ENCODE assay signal across 22 cellular contexts in genomic region chr12:14904854-14905253, GRCh38. TPM values are rescaled to one million over a fixed set of nuclear protein-coding genes. Genes with fewer than 3 reads are reported as not detected.
DNase-seq lines count a peak whose midpoint lies in the region; ATAC-seq, FAIRE-seq and TF ChIP-seq lines count a peak whose summit lies in the region.
"Had no signal": no experiment of that assay in that cellular context is flagged by ENCODE, and none has a peak within 500 bp of the region (broad histone marks: within the 10 kb centered on the region; RNA-seq: fewer than 3 reads in every experiment).

No MANE protein-coding gene starts in this region.

- TF ChIP-seq POLR2A in endothelial cell of umbilical vein (IDR thresholded peaks at IDR 0.05; ENCODE audit: low read depth, low read length), result peak; percentile 22

- no peak for TF ChIP-seq RAD21 in SK-N-SH (IDR thresholded peaks at IDR 0.05; ENCODE audit: low read length)

- POLR2A ChIA-PET in SK-N-SH (lab: Yijun Ruan, JAX), result no interaction called here
- POLR2A ChIA-PET in endothelial cell of umbilical vein (lab: Charles Lee), result no interaction called here
- POLR2A ChIA-PET in naive thymus-derived CD4-positive, alpha-beta T cell (lab: Charles Lee), result no interaction called here

- H3K4me3 Mint-ChIP-seq in naive thymus-derived CD4-positive, alpha-beta T cell, result no peak overlapping the region
- peak overlapping the region; percentile 4 for H3K4me3 Mint-ChIP-seq in type B pancreatic cell
- H3K4me3 Mint-ChIP-seq: activated CD8-positive, alpha-beta memory T cell treated with anti-CD3 and anti-CD28 coated beads, Interleukin-2, amount 10 ng/mL, durations not matched to agents 7 days and 5 days; activated T-helper 17 cell treated with anti-CD3 and anti-CD28 coated beads, Interleukin-2, amount 50 U/mL, for 72 hours; central memory CD8-positive, alpha-beta T cell; neural progenitor cell had no signal

- no peaks in the 10 kb centered on the region for H3F3A ChIP-seq in SK-N-SH (replicated peaks; ENCODE audit: insufficient read depth)

- ATAC-seq in SK-N-SH treated with all-trans-retinoic acid at 6 μM for 48 hours (no peak), GM19351 (IDR thresholded peaks at IDR 0.05; ENCODE audit: unreplicated experiment) (no peak)
- no peak for ATAC-seq in naive thymus-derived CD4-positive, alpha-beta T cell
- ATAC-seq: activated CD8-positive, alpha-beta memory T cell treated with anti-CD3 and anti-CD28 coated beads, Interleukin-2, amount 10 ng/mL, durations not matched to agents 7 days and 5 days; activated T-helper 17 cell treated with anti-CD3 and anti-CD28 coated beads, Interleukin-2, amount 50 U/mL, for 72 hours; stimulated activated naive CD8-positive, alpha-beta T cell treated with anti-CD3 and anti-CD28 coated beads, Interleukin-15, Interleukin-2, amounts not matched to agents 100 U/mL and 50 U/mL, for 24 hours had no signal

- H3K4me2 ChIP-seq in SK-N-SH (no peak overlapping the region), endothelial cell of umbilical vein (ENCODE audit: insufficient read depth, low read length) (peak overlapping the region; percentile 54)
- H3K4me2 ChIP-seq: neural progenitor cell had no signal

- H3K4me3 ChIP-seq in SK-N-SH (ENCODE audit: low read depth in 2 of 2, low read length in 1 of 2) (no peak overlapping the region), endothelial cell of umbilical vein (replicated peaks in 1 of 3; ENCODE audit: insufficient read depth in 1 of 3, low read depth in 1 of 3, low read length in 3 of 3) (no peak overlapping the region)
- H3K4me3 ChIP-seq in naive thymus-derived CD4-positive, alpha-beta T cell (ENCODE audit: low read length), result no peak overlapping the region
- H3K4me3 ChIP-seq: neural progenitor cell had no signal

- BruUV-seq in endothelial cell of umbilical vein (replicated peaks; lab: Mats Ljungman, UMichigan), result TSS peak; percentile 65

- no peaks in the 10 kb centered on the region for H3K27me3 Mint-ChIP-seq in naive thymus-derived CD4-positive, alpha-beta T cell
- no peaks in the 10 kb centered on the region for H3K27me3 Mint-ChIP-seq in type B pancreatic cell
- H3K27me3 Mint-ChIP-seq: activated CD8-positive, alpha-beta memory T cell treated with anti-CD3 and anti-CD28 coated beads, Interleukin-2, amount 10 ng/mL, durations not matched to agents 7 days and 5 days; activated T-helper 17 cell treated with anti-CD3 and anti-CD28 coated beads, Interleukin-2, amount 50 U/mL, for 72 hours; central memory CD8-positive, alpha-beta T cell had no signal

- H3K27me3 ChIP-seq in SK-N-SH (ENCODE audit: insufficient read depth) (no peaks in the 10 kb centered on the region), endothelial cell of umbilical vein (ENCODE audit: control insufficient read depth in 2 of 2, insufficient read depth in 2 of 2, low read length in 2 of 2) (no peaks in the 10 kb centered on the region)
- no peaks in the 10 kb centered on the region for H3K27me3 ChIP-seq in naive thymus-derived CD4-positive, alpha-beta T cell (ENCODE audit: control insufficient read depth in 2 of 2, insufficient read depth in 2 of 2, low read length in 2 of 2)
- H3K27me3 ChIP-seq: neural progenitor cell had no signal

- H3K36me3 ChIP-seq in SK-N-SH (replicated peaks in 1 of 2; ENCODE audit: control insufficient read depth in 1 of 2, insufficient read depth in 2 of 2, low read length in 1 of 2) (no peaks in the 10 kb centered on the region), endothelial cell of umbilical vein (ENCODE audit: control insufficient read depth in 2 of 2, extremely low read depth in 1 of 2, insufficient read depth in 2 of 2, low read length in 2 of 2) (no peaks in the 10 kb centered on the region)
- H3K36me3 ChIP-seq in naive thymus-derived CD4-positive, alpha-beta T cell (ENCODE audit: control insufficient read depth in 2 of 3, insufficient read depth in 3 of 3, low read length in 3 of 3), result no peaks in the 10 kb centered on the region
- H3K36me3 ChIP-seq: neural progenitor cell had no signal

- WGBS in SK-N-SH (ENCODE audit: low lambda C conversion rate), result 83% methylated on average over 8 of the region's 8 CpGs

- dilution Hi-C loops in endothelial cell of umbilical vein (cut with MboI; ENCODE audit: extremely low pct_ligation_motif_present, low sequenced_read_pairs), result no loop called here

- TF ChIP-seq CTCF in SK-N-SH (IDR thresholded peaks at IDR 0.05) (no peak), endothelial cell of umbilical vein (IDR thresholded peaks at IDR 0.05; ENCODE audit: extremely low read depth in 1 of 2, insufficient read depth in 1 of 2, low read depth in 1 of 2, low read length in 2 of 2) (no peak), type B pancreatic cell (conservative IDR thresholded peaks at IDR 0.05) (no peak)

- H3K27ac Mint-ChIP-seq in naive thymus-derived CD4-positive, alpha-beta T cell, result peak overlapping the region in 5 of 9 donors; percentile 21 to 58 (median 38)
- H3K27ac Mint-ChIP-seq in type B pancreatic cell, result peak overlapping the region; percentile 29
- H3K27ac Mint-ChIP-seq: activated CD8-positive, alpha-beta memory T cell treated with anti-CD3 and anti-CD28 coated beads, Interleukin-2, amount 10 ng/mL, durations not matched to agents 7 days and 5 days; activated T-helper 17 cell treated with anti-CD3 and anti-CD28 coated beads, Interleukin-2, amount 50 U/mL, for 72 hours; neural progenitor cell had no signal

- DNase-seq in SK-N-SH (no peak), endothelial cell of umbilical vein (ENCODE audit: low read depth, low spot score) (no peak), type B pancreatic cell (ENCODE audit: extremely low spot score, unreplicated experiment) (no peak), NCI-H1092 treated with DMSO at 0.1 percent for 48 hours (lab: John Stamatoyannopoulos, UW) (no peak)
- no peak for DNase-seq in naive thymus-derived CD4-positive, alpha-beta T cell
- DNase-seq in activated naive CD4-positive, alpha-beta T cell treated with Interleukin-2 at 50 U/mL for 16 hours, result no peak
- DNase-seq: activated CD8-positive, alpha-beta memory T cell treated with anti-CD3 and anti-CD28 coated beads, Interleukin-2, amount 10 ng/mL, durations not matched to agents 7 days and 5 days; effector CD4-positive, alpha-beta T cell; GDM1; hippocampal formation; islet precursor cell; KG1; NCI-H2081 treated with DMSO at 0.1 percent for 48 hours; NCI-H510A; SHP77 treated with DMSO at 0.1 percent for 48 hours; stimulated activated naive CD8-positive, alpha-beta T cell treated with anti-CD3 and anti-CD28 coated beads, Interleukin-15, Interleukin-2, amounts not matched to agents 100 U/mL and 50 U/mL, for 24 hours; T-helper 2 cell had no signal

- H2AFZ ChIP-seq in SK-N-SH (ENCODE audit: low read depth) (0 out of 2 replicates have a peak overlapping the region, but pooled peaks have one; percentile 45), endothelial cell of umbilical vein (ENCODE audit: low read depth, low read length) (peak overlapping the region; percentile 68)
- H2AFZ ChIP-seq: neural progenitor cell had no signal

- no peak for TF ChIP-seq EP300 in SK-N-SH (IDR thresholded peaks at IDR 0.05; ENCODE audit: borderline replicate concordance in 1 of 2, low read depth in 1 of 2, low read length in 1 of 2)

- FAIRE-seq in endothelial cell of umbilical vein (lab: Jason Lieb, UNC), result peak; percentile 35

- no peaks in the 10 kb centered on the region; a peak in 1 of 4 replicates for H3K4me1 ChIP-seq in SK-N-SH (ENCODE audit: control insufficient read depth in 1 of 2, insufficient read depth in 2 of 2, low read depth in 1 of 2, low read length in 1 of 2)
- peaks cover 25% of the 10 kb centered on the region for H3K4me1 ChIP-seq in endothelial cell of umbilical vein (ENCODE audit: control insufficient read depth, extremely low read depth, insufficient read depth, low read length)
- H3K4me1 ChIP-seq in naive thymus-derived CD4-positive, alpha-beta T cell (ENCODE audit: control insufficient read depth in 2 of 2, insufficient read depth in 2 of 2, low read length in 2 of 2), result peaks cover 0 to 3% of the 10 kb centered on the region in 2 donors

- H3K4me1 Mint-ChIP-seq in naive thymus-derived CD4-positive, alpha-beta T cell, result peaks cover 7 to 38% (median 26%) of the 10 kb centered on the region in 7 donors
- peaks cover 7% of the 10 kb centered on the region for H3K4me1 Mint-ChIP-seq in type B pancreatic cell (ENCODE audit: unreplicated experiment)
- H3K4me1 Mint-ChIP-seq: neural progenitor cell had no signal

- H3K9me2 ChIP-seq in SK-N-SH, result no peaks in the 10 kb centered on the region

- peaks cover 9 to 49% (median 42%) of the 10 kb centered on the region in 5 donors for H3K36me3 Mint-ChIP-seq in naive thymus-derived CD4-positive, alpha-beta T cell
- peaks cover 25% of the 10 kb centered on the region for H3K36me3 Mint-ChIP-seq in type B pancreatic cell
- H3K36me3 Mint-ChIP-seq: neural progenitor cell had no signal

- H3K9me1 ChIP-seq in endothelial cell of umbilical vein (replicated peaks; ENCODE audit: control insufficient read depth, extremely low read depth, insufficient read depth, low read length), result no peaks in the 10 kb centered on the region

- H4K20me1 ChIP-seq in SK-N-SH (ENCODE audit: insufficient read depth) (no peaks in the 10 kb centered on the region), endothelial cell of umbilical vein (replicated peaks; ENCODE audit: control insufficient read depth, extremely low read depth, insufficient read depth, low read length) (no peaks in the 10 kb centered on the region)

- CTCF ChIA-PET in SK-N-SH (lab: Yijun Ruan, JAX) (no interaction called here), endothelial cell of umbilical vein (lab: Charles Lee) (interaction anchor here (1.2 kb wide), 1 partner anchor 11 kb away, joined by 3 read pairs; no protein-coding TSS in a partner anchor)
- CTCF ChIA-PET in naive thymus-derived CD4-positive, alpha-beta T cell (lab: Charles Lee), result no interaction called here

- H3K9me3 ChIP-seq in SK-N-SH (no peaks in the 10 kb centered on the region), endothelial cell of umbilical vein (replicated peaks; ENCODE audit: control insufficient read depth, insufficient read depth, low read length) (no peaks in the 10 kb centered on the region)
- H3K9me3 ChIP-seq in naive thymus-derived CD4-positive, alpha-beta T cell (ENCODE audit: control insufficient read depth in 2 of 3, low read length in 3 of 3), result no peaks in the 10 kb centered on the region

- intact Hi-C loops in endothelial cell of umbilical vein (cut with micrococcal nuclease), result loop anchor here (1.0 to 5.0 kb wide), 7 partner anchors 20 to 133 kb away; partner anchors contain the start of genes ARHGDIB and MGP
- intact Hi-C loops in naive thymus-derived CD4-positive, alpha-beta T cell (cut with micrococcal nuclease), result no loop called here

- H3K9ac ChIP-seq in SK-N-SH (no peak overlapping the region), endothelial cell of umbilical vein (replicated peaks; ENCODE audit: extremely low read depth, insufficient read depth, low read length) (peak overlapping the region; percentile 30)
- H3K9ac ChIP-seq: neural progenitor cell had no signal

- no peaks in the 10 kb centered on the region for H3K79me2 ChIP-seq in SK-N-SH (ENCODE audit: insufficient read depth)
- no peaks in the 10 kb centered on the region for H3K79me2 ChIP-seq in endothelial cell of umbilical vein (ENCODE audit: control insufficient read depth, insufficient read depth, low read length)

- peaks cover 0 to 9% (median 0%) of the 10 kb centered on the region in 11 donors for H3K9me3 Mint-ChIP-seq in naive thymus-derived CD4-positive, alpha-beta T cell
- peaks cover 12% of the 10 kb centered on the region for H3K9me3 Mint-ChIP-seq in type B pancreatic cell
- H3K9me3 Mint-ChIP-seq: activated T-helper 17 cell treated with anti-CD3 and anti-CD28 coated beads, Interleukin-2, amount 50 U/mL, for 72 hours; central memory CD8-positive, alpha-beta T cell; neural progenitor cell had no signal

- H3K27ac ChIP-seq in SK-N-SH (ENCODE audit: low read depth in 2 of 2, low read length in 1 of 2) (no peak overlapping the region; a peak in 1 of 4 replicates), endothelial cell of umbilical vein (ENCODE audit: insufficient read depth, low read depth, low read length) (peak overlapping the region; percentile 77)
- H3K27ac ChIP-seq in naive thymus-derived CD4-positive, alpha-beta T cell (ENCODE audit: low read depth, low read length), result no peak overlapping the region
- H3K27ac ChIP-seq: neural progenitor cell had no signal

RNA-seq across cellular contexts. Expression of gene MGP, which starts 19.2 kb away (rescaled TPM):
- polyA plus RNA-seq in SK-N-SH (2012; rRNA removed) (76.2 and 109 TPM in 2 replicates), endothelial cell of umbilical vein (479 and 538 TPM in 2 replicates)
- 103 and 113 TPM in 2 replicates for polyA plus RNA-seq in SK-N-SH (2012; cell fraction: cytosol; rRNA removed)
- 41.9 and 53.5 TPM in 2 replicates for polyA plus RNA-seq in SK-N-SH (2012; cell fraction: nucleus; rRNA removed)
- total RNA-seq in endothelial cell of umbilical vein (284 and 398 TPM in 2 replicates), type B pancreatic cell (ENCODE audit: low replicate concordance) (5.4 and 41.1 TPM in 2 replicates)
- polyA plus RNA-seq in endothelial cell of umbilical vein (2011; cell fraction: cytosol; rRNA removed), result 472 and 563 TPM in 2 replicates
- polyA plus RNA-seq in endothelial cell of umbilical vein (2011; cell fraction: nucleus; rRNA removed), result 160 and 196 TPM in 2 replicates
- 268 and 939 TPM in 2 replicates for polyA plus RNA-seq in endothelial cell of umbilical vein (2012)
- 264 and 315 TPM in 2 replicates for polyA minus RNA-seq in endothelial cell of umbilical vein
- polyA minus RNA-seq in endothelial cell of umbilical vein (2011; cell fraction: cytosol; rRNA and poly(A)+ RNA removed), result not detected
- polyA minus RNA-seq in endothelial cell of umbilical vein (2011; cell fraction: nucleus; rRNA and poly(A)+ RNA removed), result 75.3 and 93.4 TPM in 2 replicates
- total RNA-seq in naive thymus-derived CD4-positive, alpha-beta T cell, result 1 to 10 TPM in 2 of 5 experiments, under 1 TPM in 1, not detected in 2; 0.49 to 4.1 (median 1.7) TPM
- under 1 TPM in 1 of 2 donors, not detected in 1; 0.48 TPM for polyA plus RNA-seq in naive thymus-derived CD4-positive, alpha-beta T cell
- total RNA-seq: activated CD8-positive, alpha-beta memory T cell treated with anti-CD3 and anti-CD28 coated beads, Interleukin-2, amount 10 ng/mL, durations not matched to agents 7 days and 5 days had no signal

RNA-seq across cellular contexts. Expression of gene ERP27, which starts 33.5 kb away (rescaled TPM):
- 0.64 and 1.1 TPM in 2 replicates for polyA plus RNA-seq in SK-N-SH (2012; rRNA removed)
- polyA plus RNA-seq in SK-N-SH (2012; cell fraction: cytosol; rRNA removed), result 1.2 and 1.7 TPM in 2 replicates
- polyA plus RNA-seq in SK-N-SH (2012; cell fraction: nucleus; rRNA removed), result 0.22 and 0.58 TPM in 2 replicates
- total RNA-seq in endothelial cell of umbilical vein, result 0.88 and 1.4 TPM in 2 replicates
- 0.67 and 0.70 TPM in 2 replicates for polyA plus RNA-seq in endothelial cell of umbilical vein
- polyA plus RNA-seq in endothelial cell of umbilical vein (2011; cell fraction: cytosol; rRNA removed), result 0.75 and 0.98 TPM in 2 replicates
- polyA plus RNA-seq in endothelial cell of umbilical vein (2011; cell fraction: nucleus; rRNA removed), result 2.5 and 3.4 TPM in 2 replicates
- polyA plus RNA-seq in endothelial cell of umbilical vein (2012), result 0.62 and 0.68 TPM in 2 replicates
- polyA minus RNA-seq in endothelial cell of umbilical vein, result 1.9 and 2.9 TPM in 2 replicates
- polyA minus RNA-seq in endothelial cell of umbilical vein (2011; cell fraction: cytosol; rRNA and poly(A)+ RNA removed), result not detected
- 6.1 and 8.8 TPM in 2 replicates for polyA minus RNA-seq in endothelial cell of umbilical vein (2011; cell fraction: nucleus; rRNA and poly(A)+ RNA removed)
- 10 to 100 TPM; 12.6 to 20.3 (median 19.1) TPM for total RNA-seq in naive thymus-derived CD4-positive, alpha-beta T cell
- polyA plus RNA-seq in naive thymus-derived CD4-positive, alpha-beta T cell, result 1 to 10 TPM; 5.6 to 5.8 TPM
- 12.4 and 42.3 TPM in 2 replicates for total RNA-seq in type B pancreatic cell (ENCODE audit: low replicate concordance)

RNA-seq across cellular contexts. Expression of gene ARHGDIB, which starts 56.5 kb away (rescaled TPM):
- 362 and 393 TPM in 2 replicates for polyA plus RNA-seq in SK-N-SH (2012; rRNA removed)
- 353 and 368 TPM in 2 replicates for polyA plus RNA-seq in SK-N-SH (2012; cell fraction: cytosol; rRNA removed)
- 212 and 243 TPM in 2 replicates for polyA plus RNA-seq in SK-N-SH (2012; cell fraction: nucleus; rRNA removed)
- 483 and 550 TPM in 2 replicates for total RNA-seq in endothelial cell of umbilical vein
- polyA plus RNA-seq in endothelial cell of umbilical vein, result 1,200 and 1,245 TPM in 2 replicates
- polyA plus RNA-seq in endothelial cell of umbilical vein (2011; cell fraction: cytosol; rRNA removed), result 1,171 and 1,649 TPM in 2 replicates
- 559 and 560 TPM in 2 replicates for polyA plus RNA-seq in endothelial cell of umbilical vein (2011; cell fraction: nucleus; rRNA removed)
- 796 and 1,005 TPM in 2 replicates for polyA plus RNA-seq in endothelial cell of umbilical vein (2012)
- 805 and 875 TPM in 2 replicates for polyA minus RNA-seq in endothelial cell of umbilical vein
- polyA minus RNA-seq in endothelial cell of umbilical vein (2011; cell fraction: cytosol; rRNA and poly(A)+ RNA removed), result not detected
- 185 and 242 TPM in 2 replicates for polyA minus RNA-seq in endothelial cell of umbilical vein (2011; cell fraction: nucleus; rRNA and poly(A)+ RNA removed)
- total RNA-seq in naive thymus-derived CD4-positive, alpha-beta T cell, result 1,000 to 10,000 TPM in 1 of 5 experiments, 100 to 1,000 TPM in 4; 776 to 1,263 (median 833) TPM
- polyA plus RNA-seq in naive thymus-derived CD4-positive, alpha-beta T cell, result 1,000 to 10,000 TPM; 3,273 to 3,336 TPM
- 17.0 and 60.8 TPM in 2 replicates for total RNA-seq in type B pancreatic cell (ENCODE audit: low replicate concordance)
